ENCODE assay signal across 8 cellular contexts in the genomic region with DNA sequence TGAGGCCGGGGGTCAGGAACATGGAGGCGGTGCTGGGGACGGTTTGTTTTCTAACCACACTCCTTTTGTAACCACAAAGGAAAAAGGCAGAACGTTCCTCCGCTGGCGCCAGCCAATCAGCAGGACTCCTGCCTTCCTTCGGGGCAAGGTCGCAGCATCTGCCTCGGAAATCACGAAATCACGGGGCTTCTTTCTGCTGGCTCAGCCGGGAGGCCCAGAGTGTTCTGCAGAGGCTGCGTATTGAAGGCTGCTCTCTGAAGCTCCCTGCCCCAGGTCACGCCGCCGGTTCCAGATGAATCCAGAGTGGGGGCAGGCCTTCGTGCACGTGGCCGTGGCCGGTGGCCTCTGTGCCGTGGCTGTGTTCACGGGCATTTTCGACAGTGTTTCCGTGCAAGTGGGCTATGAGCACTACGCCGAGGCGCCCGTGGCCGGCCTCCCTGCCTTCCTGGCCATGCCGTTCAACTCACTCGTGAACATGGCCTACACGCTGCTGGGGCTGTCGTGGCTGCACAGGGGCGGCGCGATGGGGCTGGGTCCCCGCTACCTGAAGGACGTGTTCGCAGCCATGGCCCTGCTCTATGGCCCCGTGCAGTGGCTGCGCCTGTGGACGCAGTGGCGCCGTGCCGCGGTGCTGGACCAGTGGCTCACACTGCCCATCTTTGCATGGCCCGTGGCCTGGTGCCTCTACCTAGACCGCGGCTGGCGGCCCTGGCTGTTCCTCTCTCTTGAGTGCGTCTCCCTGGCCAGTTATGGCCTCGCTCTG. TPM values are rescaled to one million over a fixed set of nuclear protein-coding genes. Genes with fewer than 3 reads are reported as not detected.
A peak's percentile ranks its signal among the peaks of the same experiment; 100 is the strongest.
DNase-seq lines count a peak whose midpoint lies in the region; ATAC-seq lines count a peak whose summit lies in the region.

No MANE protein-coding gene starts in this region.

- peak; percentile 72 for DNase-seq in Right ventricle myocardium inferior (ENCODE audit: missing footprints)
- DNase-seq in cardiac septum (ENCODE audit: low spot score): no peak
- DNase-seq in naive thymus-derived CD4-positive, alpha-beta T cell: peak in 8 of 9 donors; percentile 58 to 69 (median 65)
- peak; percentile 76 to 82 for DNase-seq in aorta
- no peak for DNase-seq in NK-92 (lab: John Stamatoyannopoulos, UW; ENCODE audit: unreplicated experiment)

- peak overlapping the region; percentile 96 for H3K27ac Mint-ChIP-seq in activated naive CD8-positive, alpha-beta T cell
- peak overlapping the region; percentile 89 to 97 (median 96) for H3K27ac Mint-ChIP-seq in naive thymus-derived CD4-positive, alpha-beta T cell

- no peaks in the 10 kb centered on the region for H3K36me3 ChIP-seq in naive thymus-derived CD4-positive, alpha-beta T cell (ENCODE audit: control insufficient read depth in 2 of 3, insufficient read depth in 3 of 3, low read length in 3 of 3)
- H3K36me3 ChIP-seq in aorta (ENCODE audit: control insufficient read depth in 1 of 2, insufficient read depth in 2 of 2, low read length in 1 of 2): no peaks in the 10 kb centered on the region

- CTCF ChIA-PET in naive thymus-derived CD4-positive, alpha-beta T cell (lab: Charles Lee): interaction anchor here (1.9 to 2.1 kb wide), 2 partner anchors 11 to 15 kb away, joined by 10 read pairs; partner anchors contain the start of gene HCFC1

- POLR2A ChIA-PET in naive thymus-derived CD4-positive, alpha-beta T cell (lab: Charles Lee): interaction anchor here (0.9 to 2.8 kb wide), 10 partner anchors 11 to 447 kb away, joined by 3 to 53 read pairs (median 7); partner anchors contain the start of genes ARHGAP4, HCFC1, IRAK1 and RPL10

- peaks cover 38% of the 10 kb centered on the region for H3K4me1 Mint-ChIP-seq in activated naive CD8-positive, alpha-beta T cell (ENCODE audit: low read depth)
- peaks cover 18 to 55% (median 32%) of the 10 kb centered on the region in 7 donors for H3K4me1 Mint-ChIP-seq in naive thymus-derived CD4-positive, alpha-beta T cell

- no peaks in the 10 kb centered on the region for H3K27me3 ChIP-seq in naive thymus-derived CD4-positive, alpha-beta T cell (ENCODE audit: control insufficient read depth in 2 of 2, insufficient read depth in 2 of 2, low read length in 2 of 2)
- no peaks in the 10 kb centered on the region for H3K27me3 ChIP-seq in aorta (ENCODE audit: control insufficient read depth in 1 of 2, insufficient read depth in 2 of 2, low read length in 1 of 2)

- H3K36me3 Mint-ChIP-seq in activated naive CD8-positive, alpha-beta T cell: no peaks in the 10 kb centered on the region
- H3K36me3 Mint-ChIP-seq in naive thymus-derived CD4-positive, alpha-beta T cell: no peaks in the 10 kb centered on the region

- peak overlapping the region; percentile 73 for H3K4me3 Mint-ChIP-seq in activated naive CD8-positive, alpha-beta T cell
- peak overlapping the region; percentile 70 to 86 (median 78) for H3K4me3 Mint-ChIP-seq in naive thymus-derived CD4-positive, alpha-beta T cell

- peak overlapping the region; percentile 68 for H3K27ac ChIP-seq in naive thymus-derived CD4-positive, alpha-beta T cell (ENCODE audit: low read depth, low read length)
- no peak overlapping the region for H3K27ac ChIP-seq in aorta (ENCODE audit: low read depth in 1 of 2, low read length in 2 of 2)

- WGBS in aorta, 2 donors: 92 to 94% methylated on average over 52 of the region's 52 CpGs

- ATAC-seq in Right ventricle myocardium inferior (peak; percentile 42), aorta (ENCODE audit: low FRiP score) (peak; percentile 5), GM21576 (IDR thresholded peaks at IDR 0.05; ENCODE audit: unreplicated experiment) (no peak), HG02571 (IDR thresholded peaks at IDR 0.05; ENCODE audit: unreplicated experiment) (no peak)
- ATAC-seq in naive thymus-derived CD4-positive, alpha-beta T cell: peak; percentile 51

- H3K4me1 ChIP-seq in naive thymus-derived CD4-positive, alpha-beta T cell (ENCODE audit: control insufficient read depth in 2 of 2, insufficient read depth in 2 of 2, low read length in 2 of 2): peaks cover 37 to 41% of the 10 kb centered on the region in 2 donors
- no peaks in the 10 kb centered on the region for H3K4me1 ChIP-seq in aorta (ENCODE audit: control insufficient read depth in 1 of 2, insufficient read depth in 2 of 2, low read length in 2 of 2)

- peak overlapping the region; percentile 25 for H3K4me3 ChIP-seq in naive thymus-derived CD4-positive, alpha-beta T cell (ENCODE audit: low read length)
- H3K4me3 ChIP-seq in aorta (ENCODE audit: low read length in 2 of 2): no peak overlapping the region

- H3K9me3 ChIP-seq in naive thymus-derived CD4-positive, alpha-beta T cell (ENCODE audit: control insufficient read depth in 2 of 3, low read length in 3 of 3): no peaks in the 10 kb centered on the region
- H3K9me3 ChIP-seq in aorta (ENCODE audit: control insufficient read depth, low read length): no peaks in the 10 kb centered on the region

- H3K27me3 Mint-ChIP-seq in activated naive CD8-positive, alpha-beta T cell: no peaks in the 10 kb centered on the region
- H3K27me3 Mint-ChIP-seq in naive thymus-derived CD4-positive, alpha-beta T cell: no peaks in the 10 kb centered on the region

- no peaks in the 10 kb centered on the region for H3K9me3 Mint-ChIP-seq in activated naive CD8-positive, alpha-beta T cell (ENCODE audit: low read depth)
- H3K9me3 Mint-ChIP-seq in naive thymus-derived CD4-positive, alpha-beta T cell: no peaks in the 10 kb centered on the region

- intact Hi-C loops in Right ventricle myocardium inferior (cut with DNase I) (no loop called here), cardiac septum (cut with DNase I) (no loop called here), aorta (cut with DNase I) (no loop called here)
- intact Hi-C loops in naive thymus-derived CD4-positive, alpha-beta T cell (cut with micrococcal nuclease): loop anchor here (1.0 kb wide), 1 partner anchor 10 kb away; the partner anchor contains the start of gene TMEM187 (in 2 of the 2)

RNA-seq across cellular contexts. Expression of gene TMEM187, which starts 9.4 kb away (rescaled TPM):
- total RNA-seq in Right ventricle myocardium inferior (6.9 TPM), cardiac septum (10.6 TPM), aorta (1 to 10 TPM; 3.8 to 8.6 TPM)
- total RNA-seq in naive thymus-derived CD4-positive, alpha-beta T cell: 10 to 100 TPM in 2 of 5 experiments, 1 to 10 TPM in 3; 1.4 to 13.4 (median 7.1) TPM
- 10 to 100 TPM in 1 of 2 donors, 1 to 10 TPM in 1; 10.0 to 22.7 TPM for polyA plus RNA-seq in naive thymus-derived CD4-positive, alpha-beta T cell
- polyA plus RNA-seq in aorta: 1 to 10 TPM; 2.5 to 6.3 TPM

RNA-seq across cellular contexts. Expression of gene HCFC1, which starts 10.3 kb away (rescaled TPM):
- 25.4 TPM for total RNA-seq in Right ventricle myocardium inferior
- 39.5 TPM for total RNA-seq in cardiac septum
- 100 to 1,000 TPM in 1 of 5 experiments, 10 to 100 TPM in 4; 52.3 to 106 (median 67.2) TPM for total RNA-seq in naive thymus-derived CD4-positive, alpha-beta T cell
- polyA plus RNA-seq in naive thymus-derived CD4-positive, alpha-beta T cell: 10 to 100 TPM in 1 of 2 donors, 1 to 10 TPM in 1; 6.6 to 15.0 TPM
- total RNA-seq in aorta: 10 to 100 TPM; 41.6 to 41.8 TPM
- polyA plus RNA-seq in aorta: 10 to 100 TPM in 1 of 2 donors, 1 to 10 TPM in 1; 6.5 to 20.3 TPM

RNA-seq across cellular contexts. Expression of gene RENBP, which starts 37.5 kb away (rescaled TPM):
- 8.8 TPM for total RNA-seq in Right ventricle myocardium inferior
- 8.6 TPM for total RNA-seq in cardiac septum
- 10 to 100 TPM; 14.8 to 32.7 (median 27.7) TPM for total RNA-seq in naive thymus-derived CD4-positive, alpha-beta T cell
- 1 to 10 TPM in 1 of 2 donors, under 1 TPM in 1; 0.47 to 1.3 TPM for polyA plus RNA-seq in naive thymus-derived CD4-positive, alpha-beta T cell
- 10 to 100 TPM; 13.1 to 20.9 TPM for total RNA-seq in aorta
- 10 to 100 TPM; 10.5 to 14.5 TPM for polyA plus RNA-seq in aorta

RNA-seq across cellular contexts. Expression of gene IRAK1, which starts 37.8 kb away (rescaled TPM):
- total RNA-seq in Right ventricle myocardium inferior (38.6 TPM), cardiac septum (30.6 TPM), aorta (10 to 100 TPM; 62.3 to 78.3 TPM)
- total RNA-seq in naive thymus-derived CD4-positive, alpha-beta T cell: 100 to 1,000 TPM in 2 of 5 experiments, 10 to 100 TPM in 3; 50.6 to 120 (median 61.6) TPM
- polyA plus RNA-seq in naive thymus-derived CD4-positive, alpha-beta T cell: 10 to 100 TPM; 20.0 to 47.2 TPM
- 10 to 100 TPM; 45.9 to 60.5 TPM for polyA plus RNA-seq in aorta

RNA-seq across cellular contexts. Expression of gene NAA10, which starts 47.1 kb away (rescaled TPM):
- total RNA-seq in Right ventricle myocardium inferior (80.6 TPM), cardiac septum (87.2 TPM), aorta (10 to 100 TPM; 70.2 to 87.3 TPM)
- 10 to 100 TPM; 45.2 to 79.7 (median 75.6) TPM for total RNA-seq in naive thymus-derived CD4-positive, alpha-beta T cell
- polyA plus RNA-seq in naive thymus-derived CD4-positive, alpha-beta T cell: 10 to 100 TPM; 37.6 to 47.2 TPM
- polyA plus RNA-seq in aorta: 100 to 1,000 TPM in 1 of 2 donors, 10 to 100 TPM in 1; 81.8 to 287 TPM

Comparison
In these comparisons a context has a peak if more than half of its experiments do, and no peak if none do; other contexts are left out.
1. DNase-seq: peak in Right ventricle myocardium inferior (single experiment), naive thymus-derived CD4-positive, alpha-beta T cell (8 of 9) and aorta (2 of 2); none in cardiac septum (single experiment) and NK-92 (single experiment).
2. ATAC-seq: peak in Right ventricle myocardium inferior (single experiment), naive thymus-derived CD4-positive, alpha-beta T cell (single experiment) and aorta (single experiment); none in GM21576 (single experiment) and HG02571 (single experiment).
3. intact Hi-C loops: an anchor here in naive thymus-derived CD4-positive, alpha-beta T cell (1.0 kb wide); none called in Right ventricle myocardium inferior, cardiac septum and aorta.